1 cellular context compared by ENCODE assay signal in the genomic region with DNA sequence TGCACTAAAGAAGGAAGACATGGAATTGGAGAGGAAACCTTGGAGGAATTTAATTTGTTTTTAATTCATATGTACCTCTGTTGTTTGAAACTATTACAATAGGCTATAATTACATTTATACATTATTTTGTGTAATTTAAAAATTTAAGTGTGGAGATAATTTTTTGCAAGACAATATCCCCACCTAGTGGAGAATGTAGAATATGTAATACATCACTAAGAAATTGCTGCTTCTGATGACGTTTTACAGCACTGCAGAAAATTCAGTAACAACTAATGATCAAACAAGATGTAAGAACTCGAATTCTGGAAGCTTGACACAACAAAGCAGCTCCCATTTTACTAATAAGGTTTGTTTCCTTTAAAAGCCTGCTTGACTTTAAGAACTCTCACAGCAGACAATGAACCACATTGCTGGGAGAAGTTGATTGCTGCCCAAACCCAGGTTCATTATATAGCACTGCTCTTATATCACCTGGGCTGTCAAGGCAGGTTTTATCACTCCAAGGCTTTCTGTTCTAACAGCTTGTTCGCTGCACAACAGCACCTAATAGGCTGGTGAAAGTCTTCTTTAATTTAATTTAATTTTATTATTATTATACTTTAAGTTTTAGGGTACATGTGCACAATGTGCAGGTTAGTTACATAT.
TF ChIP-seq lines count a peak whose summit lies in the region.

No MANE protein-coding gene starts in this region.

TF ChIP-seq in K562, 482 proteins besides CTCF, POLR2A, EP300 and RAD21 (continued from another document):
- TF ChIP-seq TEAD4 (IDR thresholded peaks at IDR 0.05; ENCODE audit: low read length) (peak; percentile 27; the same call in 1 of the 2 replicates), TEAD4 (CRISPR knock-in tag; IDR thresholded peaks at IDR 0.05; ENCODE audit: borderline replicate concordance) (no peak), ARHGAP35 (IDR thresholded peaks at IDR 0.05; ENCODE audit: partially characterized antibody) (no peak), POLR2H (tag; IDR thresholded peaks at IDR 0.05; ENCODE audit: low read depth) (peak; percentile 40; the same call in 1 of the 2 replicates), DDX20 (tag; IDR thresholded peaks at IDR 0.05; ENCODE audit: low read depth) (no peak), DEAF1 (CRISPR knock-in tag; IDR thresholded peaks at IDR 0.05) (peak; percentile 39; the same call in 1 of the 2 replicates), CREM (IDR thresholded peaks at IDR 0.05; ENCODE audit: low read depth) (peak; percentile 49; the same call in 1 of the 2 replicates), ATF1 (CRISPR knock-in tag; IDR thresholded peaks at IDR 0.05) (no peak), ATF1 (tag; IDR thresholded peaks at IDR 0.05) (peak; percentile 73)
